9 cellular contexts compared by ENCODE assay signal in the genomic region with DNA sequence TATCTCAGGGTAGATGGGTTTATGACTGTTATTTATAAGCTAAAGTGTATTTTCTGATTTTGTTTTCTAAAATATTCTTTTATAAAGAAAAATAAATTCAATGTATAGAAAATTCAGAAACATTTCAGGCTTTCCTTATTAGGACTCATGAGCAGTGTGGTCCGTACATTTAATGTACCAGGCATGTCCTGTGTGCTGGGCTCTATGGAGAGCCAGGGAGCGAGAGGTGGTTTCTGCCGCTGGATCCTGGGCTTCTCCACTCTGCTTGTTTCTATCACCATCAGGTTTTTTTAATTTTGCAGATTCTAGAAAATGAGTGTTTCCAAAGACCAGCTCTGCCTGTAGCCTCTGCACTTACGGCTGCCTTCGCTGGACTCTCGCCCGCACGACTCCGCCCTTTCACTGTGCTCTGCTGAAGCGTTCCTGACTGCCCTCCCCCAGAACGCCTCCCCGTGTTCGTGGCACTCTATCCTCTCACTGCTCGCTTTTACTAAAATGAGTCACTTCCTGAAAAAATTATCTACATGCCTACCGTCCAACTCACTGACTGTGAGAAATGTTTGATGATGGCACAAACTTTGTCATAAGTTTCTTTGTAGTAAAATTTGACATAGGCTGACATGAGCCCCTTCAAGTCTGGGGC.
DNase-seq lines count a peak whose midpoint lies in the region; ATAC-seq, FAIRE-seq and TF ChIP-seq lines count a peak whose summit lies in the region.
"Had no signal": no experiment of that assay in that cellular context is flagged by ENCODE, and none has a peak within 500 bp of the region (broad histone marks: within the 10 kb centered on the region; RNA-seq: fewer than 3 reads in every experiment).

No MANE protein-coding gene starts in this region.

- peak; percentile 88 for ATAC-seq in HG03135 (IDR thresholded peaks at IDR 0.05; ENCODE audit: unreplicated experiment)
- peak; percentile 84 to 85 for ATAC-seq in lower lobe of right lung

- no peak for TF ChIP-seq EP300 in stomach (IDR thresholded peaks at IDR 0.05)

- H3K4me3 Mint-ChIP-seq in T-helper 1 cell treated with Interleukin-12 subunit alpha and Interleukin-12 subunit beta and Interleukin-4 antibody, amounts not matched to agents 30 μg/mL and 1 μg/mL, for 36 hours, result peak overlapping the region; percentile 11

- H3K9me3 ChIP-seq in lower lobe of right lung, result no peaks in the 10 kb centered on the region
- H3K9me3 ChIP-seq in stomach, result no peaks in the 10 kb centered on the region

- TF ChIP-seq CTCF in bronchial epithelial cell (IDR thresholded peaks at IDR 0.05; ENCODE audit: insufficient read depth, low read length, severe bottlenecking) (no peak), lower lobe of right lung (IDR thresholded peaks at IDR 0.05) (no peak), stomach (IDR thresholded peaks at IDR 0.05) (no peak)

- H3K27me3 Mint-ChIP-seq in T-helper 1 cell treated with Interleukin-12 subunit alpha and Interleukin-12 subunit beta and Interleukin-4 antibody, amounts not matched to agents 30 μg/mL and 1 μg/mL, for 36 hours (ENCODE audit: low read depth), result no peaks in the 10 kb centered on the region

- H3K4me3 ChIP-seq in bronchial epithelial cell (ENCODE audit: low read depth, low read length), result no peak overlapping the region
- H3K4me3 ChIP-seq in lower lobe of right lung, result no peak overlapping the region
- H3K4me3 ChIP-seq in stomach, result peak overlapping the region in 1 of 4 donors; percentile 11

- H3K27me3 ChIP-seq in bronchial epithelial cell (ENCODE audit: control insufficient read depth, insufficient read depth, low read length) (peaks cover 1% of the 10 kb centered on the region), lower lobe of right lung (ENCODE audit: low read depth) (no peaks in the 10 kb centered on the region), stomach (no peaks in the 10 kb centered on the region)

- FAIRE-seq in bronchial epithelial cell (lab: Jason Lieb, UNC), result no peak

- 30 to 46% (median 42%) methylated on average over 15 of the region's 15 CpGs for WGBS in stomach, 5 donors

- H3K4me1 ChIP-seq in lower lobe of right lung, result no peaks in the 10 kb centered on the region
- H3K4me1 ChIP-seq in stomach, result peaks cover 0 to 21% (median 6%) of the 10 kb centered on the region in 4 donors

- H3K27ac ChIP-seq in lower lobe of right lung (no peak overlapping the region), stomach (peak overlapping the region in 4 of 5 donors; percentile 16 to 67 (median 35))
- H3K27ac ChIP-seq: C4-2B had no signal

- peaks cover 11% of the 10 kb centered on the region for H3K4me1 Mint-ChIP-seq in T-helper 1 cell treated with Interleukin-12 subunit alpha and Interleukin-12 subunit beta and Interleukin-4 antibody, amounts not matched to agents 30 μg/mL and 1 μg/mL, for 36 hours (ENCODE audit: low read depth)

- H3K36me3 ChIP-seq in bronchial epithelial cell (ENCODE audit: control insufficient read depth, insufficient read depth, low read length), result no peaks in the 10 kb centered on the region
- peaks cover 27% of the 10 kb centered on the region for H3K36me3 ChIP-seq in lower lobe of right lung
- H3K36me3 ChIP-seq in stomach, result peaks cover 0 to 41% (median 37%) of the 10 kb centered on the region in 4 donors

- peaks cover 3% of the 10 kb centered on the region for H3K9me3 Mint-ChIP-seq in T-helper 1 cell treated with Interleukin-12 subunit alpha and Interleukin-12 subunit beta and Interleukin-4 antibody, amounts not matched to agents 30 μg/mL and 1 μg/mL, for 36 hours

- H3K27ac Mint-ChIP-seq in T-helper 1 cell treated with Interleukin-12 subunit alpha and Interleukin-12 subunit beta and Interleukin-4 antibody, amounts not matched to agents 30 μg/mL and 1 μg/mL, for 36 hours, result peak overlapping the region; percentile 16

- no peak for TF ChIP-seq POLR2A in stomach (IDR thresholded peaks at IDR 0.05)

- intact Hi-C loops in lower lobe of right lung (cut with DNase I), result no loop called here
- intact Hi-C loops in stomach (cut with DNase I; ENCODE audit: low total_unique reads), result no loop called here

- DNase-seq in activated gamma-delta T cell treated with Interleukin-2 at 50 U/mL for 16 hours (peak; percentile 34), activated gamma-delta T cell (lab: John Stamatoyannopoulos, UW) (no peak), bronchial epithelial cell (ENCODE audit: low read depth) (peak; percentile 91), lower lobe of right lung (peak; percentile 68), stomach (peak; percentile 53), cerebellum (ENCODE audit: low spot score) (no peak)

- H3K36me3 Mint-ChIP-seq in T-helper 1 cell treated with Interleukin-12 subunit alpha and Interleukin-12 subunit beta and Interleukin-4 antibody, amounts not matched to agents 30 μg/mL and 1 μg/mL, for 36 hours (ENCODE audit: low read depth), result peaks cover 3% of the 10 kb centered on the region

Comparison
In these comparisons a context has a peak if more than half of its experiments do, and no peak if none do; other contexts are left out.
1. DNase-seq: peak in activated gamma-delta T cell treated with Interleukin-2 at 50 U/mL for 16 hours (single experiment), bronchial epithelial cell (single experiment), lower lobe of right lung (single experiment) and stomach (single experiment); none in activated gamma-delta T cell (single experiment) and cerebellum (single experiment).